1 cellular context compared by ENCODE assay signal in the genomic region with DNA sequence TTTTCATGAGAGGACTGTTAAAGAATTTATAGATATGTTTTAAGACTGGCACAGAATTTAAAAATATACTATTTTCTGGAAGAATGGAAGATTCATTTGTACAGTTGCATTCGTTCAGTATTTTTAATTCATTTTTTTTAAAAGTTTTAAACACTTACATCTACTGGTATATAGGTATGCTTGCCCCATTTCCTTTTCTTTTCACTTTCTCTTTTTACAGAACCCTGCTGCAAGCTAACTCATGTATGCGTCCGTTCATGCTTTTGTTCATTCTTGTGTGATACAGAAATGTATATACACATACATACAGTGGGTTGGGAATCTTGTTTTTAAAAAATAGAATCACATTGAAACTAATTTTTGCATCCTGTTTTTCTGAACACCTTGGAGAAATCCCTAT.
TF ChIP-seq lines count a peak whose summit lies in the region.

No MANE protein-coding gene starts in this region.

TF ChIP-seq in GM12878, 131 proteins besides CTCF, POLR2A, EP300 and RAD21:
- 0 out of 4 replicates have a peak, but pooled peaks of 1 of the 2 experiments have one; percentile 4 for TF ChIP-seq BHLHE40 (IDR thresholded peaks at IDR 0.05; ENCODE audit: borderline replicate concordance in 1 of 2, low read depth in 2 of 2, low read length in 1 of 2)
- no peak for TF ChIP-seq HDAC6 (IDR thresholded peaks at IDR 0.05; ENCODE audit: unreplicated experiment)
